In the genomic region with DNA sequence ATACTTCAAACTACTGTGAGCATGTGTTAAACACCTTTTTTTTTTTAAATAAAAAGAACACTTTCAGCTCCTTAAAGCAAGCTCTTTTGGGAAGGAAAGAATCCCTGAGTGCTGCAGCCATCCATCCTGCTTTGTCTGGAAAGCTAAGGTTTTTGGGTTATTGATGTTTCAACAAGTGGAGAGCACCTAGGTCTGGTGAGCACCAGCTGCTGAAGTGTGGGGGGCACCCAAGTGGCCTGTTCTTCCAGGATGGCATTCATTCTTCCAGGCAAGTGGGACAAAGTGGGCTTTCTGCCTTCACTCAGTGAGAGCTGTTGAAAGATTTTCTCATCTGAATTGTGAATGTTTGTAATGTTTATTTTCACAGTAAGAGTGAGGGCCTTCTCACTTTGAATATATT, we compare ENCODE assay signal across 1 cellular context.
TF ChIP-seq lines count a peak whose summit lies in the region.

No MANE protein-coding gene starts in this region.

TF ChIP-seq in WTC11, 78 proteins besides CTCF, POLR2A, EP300 and RAD21 (continued from another document):
- TF ChIP-seq, protein P1, sequence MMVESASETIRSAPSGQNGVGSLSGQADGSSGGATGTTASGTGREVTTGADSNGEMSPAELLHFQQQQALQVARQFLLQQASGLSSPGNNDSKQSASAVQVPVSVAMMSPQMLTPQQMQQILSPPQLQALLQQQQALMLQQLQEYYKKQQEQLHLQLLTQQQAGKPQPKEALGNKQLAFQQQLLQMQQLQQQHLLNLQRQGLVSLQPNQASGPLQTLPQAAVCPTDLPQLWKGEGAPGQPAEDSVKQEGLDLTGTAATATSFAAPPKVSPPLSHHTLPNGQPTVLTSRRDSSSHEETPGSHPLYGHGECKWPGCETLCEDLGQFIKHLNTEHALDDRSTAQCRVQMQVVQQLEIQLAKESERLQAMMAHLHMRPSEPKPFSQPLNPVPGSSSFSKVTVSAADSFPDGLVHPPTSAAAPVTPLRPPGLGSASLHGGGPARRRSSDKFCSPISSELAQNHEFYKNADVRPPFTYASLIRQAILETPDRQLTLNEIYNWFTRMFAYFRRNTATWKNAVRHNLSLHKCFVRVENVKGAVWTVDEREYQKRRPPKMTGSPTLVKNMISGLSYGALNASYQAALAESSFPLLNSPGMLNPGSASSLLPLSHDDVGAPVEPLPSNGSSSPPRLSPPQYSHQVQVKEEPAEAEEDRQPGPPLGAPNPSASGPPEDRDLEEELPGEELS (CRISPR knock-in tag; IDR thresholded peaks at IDR 0.05): no peak
- TF ChIP-seq, protein P2, sequence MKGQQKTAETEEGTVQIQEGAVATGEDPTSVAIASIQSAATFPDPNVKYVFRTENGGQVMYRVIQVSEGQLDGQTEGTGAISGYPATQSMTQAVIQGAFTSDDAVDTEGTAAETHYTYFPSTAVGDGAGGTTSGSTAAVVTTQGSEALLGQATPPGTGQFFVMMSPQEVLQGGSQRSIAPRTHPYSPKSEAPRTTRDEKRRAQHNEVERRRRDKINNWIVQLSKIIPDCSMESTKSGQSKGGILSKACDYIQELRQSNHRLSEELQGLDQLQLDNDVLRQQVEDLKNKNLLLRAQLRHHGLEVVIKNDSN (CRISPR knock-in tag; IDR thresholded peaks at IDR 0.05): no peak
- TF ChIP-seq, protein P3, sequence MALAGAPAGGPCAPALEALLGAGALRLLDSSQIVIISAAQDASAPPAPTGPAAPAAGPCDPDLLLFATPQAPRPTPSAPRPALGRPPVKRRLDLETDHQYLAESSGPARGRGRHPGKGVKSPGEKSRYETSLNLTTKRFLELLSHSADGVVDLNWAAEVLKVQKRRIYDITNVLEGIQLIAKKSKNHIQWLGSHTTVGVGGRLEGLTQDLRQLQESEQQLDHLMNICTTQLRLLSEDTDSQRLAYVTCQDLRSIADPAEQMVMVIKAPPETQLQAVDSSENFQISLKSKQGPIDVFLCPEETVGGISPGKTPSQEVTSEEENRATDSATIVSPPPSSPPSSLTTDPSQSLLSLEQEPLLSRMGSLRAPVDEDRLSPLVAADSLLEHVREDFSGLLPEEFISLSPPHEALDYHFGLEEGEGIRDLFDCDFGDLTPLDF (CRISPR knock-in tag; IDR thresholded peaks at IDR 0.05): no peak
- TF ChIP-seq ZNF416 (CRISPR knock-in tag; IDR thresholded peaks at IDR 0.05): no peak
- TF ChIP-seq NFATC4 (CRISPR knock-in tag; IDR thresholded peaks at IDR 0.05): no peak
- no peak for TF ChIP-seq MXD4 (CRISPR knock-in tag; IDR thresholded peaks at IDR 0.05; ENCODE audit: borderline replicate concordance)
- TF ChIP-seq, protein P4, sequence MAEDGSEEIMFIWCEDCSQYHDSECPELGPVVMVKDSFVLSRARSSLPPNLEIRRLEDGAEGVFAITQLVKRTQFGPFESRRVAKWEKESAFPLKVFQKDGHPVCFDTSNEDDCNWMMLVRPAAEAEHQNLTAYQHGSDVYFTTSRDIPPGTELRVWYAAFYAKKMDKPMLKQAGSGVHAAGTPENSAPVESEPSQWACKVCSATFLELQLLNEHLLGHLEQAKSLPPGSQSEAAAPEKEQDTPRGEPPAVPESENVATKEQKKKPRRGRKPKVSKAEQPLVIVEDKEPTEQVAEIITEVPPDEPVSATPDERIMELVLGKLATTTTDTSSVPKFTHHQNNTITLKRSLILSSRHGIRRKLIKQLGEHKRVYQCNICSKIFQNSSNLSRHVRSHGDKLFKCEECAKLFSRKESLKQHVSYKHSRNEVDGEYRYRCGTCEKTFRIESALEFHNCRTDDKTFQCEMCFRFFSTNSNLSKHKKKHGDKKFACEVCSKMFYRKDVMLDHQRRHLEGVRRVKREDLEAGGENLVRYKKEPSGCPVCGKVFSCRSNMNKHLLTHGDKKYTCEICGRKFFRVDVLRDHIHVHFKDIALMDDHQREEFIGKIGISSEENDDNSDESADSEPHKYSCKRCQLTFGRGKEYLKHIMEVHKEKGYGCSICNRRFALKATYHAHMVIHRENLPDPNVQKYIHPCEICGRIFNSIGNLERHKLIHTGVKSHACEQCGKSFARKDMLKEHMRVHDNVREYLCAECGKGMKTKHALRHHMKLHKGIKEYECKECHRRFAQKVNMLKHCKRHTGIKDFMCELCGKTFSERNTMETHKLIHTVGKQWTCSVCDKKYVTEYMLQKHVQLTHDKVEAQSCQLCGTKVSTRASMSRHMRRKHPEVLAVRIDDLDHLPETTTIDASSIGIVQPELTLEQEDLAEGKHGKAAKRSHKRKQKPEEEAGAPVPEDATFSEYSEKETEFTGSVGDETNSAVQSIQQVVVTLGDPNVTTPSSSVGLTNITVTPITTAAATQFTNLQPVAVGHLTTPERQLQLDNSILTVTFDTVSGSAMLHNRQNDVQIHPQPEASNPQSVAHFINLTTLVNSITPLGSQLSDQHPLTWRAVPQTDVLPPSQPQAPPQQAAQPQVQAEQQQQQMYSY (CRISPR knock-in tag; IDR thresholded peaks at IDR 0.05): no peak
- TF ChIP-seq, protein P5, sequence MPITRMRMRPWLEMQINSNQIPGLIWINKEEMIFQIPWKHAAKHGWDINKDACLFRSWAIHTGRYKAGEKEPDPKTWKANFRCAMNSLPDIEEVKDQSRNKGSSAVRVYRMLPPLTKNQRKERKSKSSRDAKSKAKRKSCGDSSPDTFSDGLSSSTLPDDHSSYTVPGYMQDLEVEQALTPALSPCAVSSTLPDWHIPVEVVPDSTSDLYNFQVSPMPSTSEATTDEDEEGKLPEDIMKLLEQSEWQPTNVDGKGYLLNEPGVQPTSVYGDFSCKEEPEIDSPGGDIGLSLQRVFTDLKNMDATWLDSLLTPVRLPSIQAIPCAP (CRISPR knock-in tag; IDR thresholded peaks at IDR 0.05): no peak
- TF ChIP-seq, protein P6, sequence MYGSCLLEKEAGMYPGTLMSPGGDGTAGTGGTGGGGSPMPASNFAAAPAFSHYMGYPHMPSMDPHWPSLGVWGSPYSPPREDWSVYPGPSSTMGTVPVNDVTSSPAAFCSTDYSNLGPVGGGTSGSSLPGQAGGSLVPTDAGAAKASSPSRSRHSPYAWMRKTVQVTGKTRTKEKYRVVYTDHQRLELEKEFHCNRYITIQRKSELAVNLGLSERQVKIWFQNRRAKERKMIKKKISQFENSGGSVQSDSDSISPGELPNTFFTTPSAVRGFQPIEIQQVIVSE (CRISPR knock-in tag; IDR thresholded peaks at IDR 0.05; ENCODE audit: borderline replicate concordance): no peak
- TF ChIP-seq CREM (CRISPR knock-in tag; IDR thresholded peaks at IDR 0.05): no peak
- TF ChIP-seq, protein P7, sequence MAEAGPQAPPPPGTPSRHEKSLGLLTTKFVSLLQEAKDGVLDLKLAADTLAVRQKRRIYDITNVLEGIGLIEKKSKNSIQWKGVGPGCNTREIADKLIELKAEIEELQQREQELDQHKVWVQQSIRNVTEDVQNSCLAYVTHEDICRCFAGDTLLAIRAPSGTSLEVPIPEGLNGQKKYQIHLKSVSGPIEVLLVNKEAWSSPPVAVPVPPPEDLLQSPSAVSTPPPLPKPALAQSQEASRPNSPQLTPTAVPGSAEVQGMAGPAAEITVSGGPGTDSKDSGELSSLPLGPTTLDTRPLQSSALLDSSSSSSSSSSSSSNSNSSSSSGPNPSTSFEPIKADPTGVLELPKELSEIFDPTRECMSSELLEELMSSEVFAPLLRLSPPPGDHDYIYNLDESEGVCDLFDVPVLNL (CRISPR knock-in tag; IDR thresholded peaks at IDR 0.05; ENCODE audit: borderline replicate concordance, low read depth): no peak
- no peak for TF ChIP-seq CBFB (CRISPR knock-in tag; IDR thresholded peaks at IDR 0.05; ENCODE audit: low read depth)
- TF ChIP-seq, protein P8, sequence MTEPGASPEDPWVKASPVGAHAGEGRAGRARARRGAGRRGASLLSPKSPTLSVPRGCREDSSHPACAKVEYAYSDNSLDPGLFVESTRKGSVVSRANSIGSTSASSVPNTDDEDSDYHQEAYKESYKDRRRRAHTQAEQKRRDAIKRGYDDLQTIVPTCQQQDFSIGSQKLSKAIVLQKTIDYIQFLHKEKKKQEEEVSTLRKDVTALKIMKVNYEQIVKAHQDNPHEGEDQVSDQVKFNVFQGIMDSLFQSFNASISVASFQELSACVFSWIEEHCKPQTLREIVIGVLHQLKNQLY (CRISPR knock-in tag; IDR thresholded peaks at IDR 0.05): no peak
- TF ChIP-seq RELA (CRISPR knock-in tag; IDR thresholded peaks at IDR 0.05; ENCODE audit: borderline replicate concordance): no peak
- no peak for TF ChIP-seq ZNF232 (CRISPR knock-in tag; IDR thresholded peaks at IDR 0.05)
- TF ChIP-seq, protein P9, sequence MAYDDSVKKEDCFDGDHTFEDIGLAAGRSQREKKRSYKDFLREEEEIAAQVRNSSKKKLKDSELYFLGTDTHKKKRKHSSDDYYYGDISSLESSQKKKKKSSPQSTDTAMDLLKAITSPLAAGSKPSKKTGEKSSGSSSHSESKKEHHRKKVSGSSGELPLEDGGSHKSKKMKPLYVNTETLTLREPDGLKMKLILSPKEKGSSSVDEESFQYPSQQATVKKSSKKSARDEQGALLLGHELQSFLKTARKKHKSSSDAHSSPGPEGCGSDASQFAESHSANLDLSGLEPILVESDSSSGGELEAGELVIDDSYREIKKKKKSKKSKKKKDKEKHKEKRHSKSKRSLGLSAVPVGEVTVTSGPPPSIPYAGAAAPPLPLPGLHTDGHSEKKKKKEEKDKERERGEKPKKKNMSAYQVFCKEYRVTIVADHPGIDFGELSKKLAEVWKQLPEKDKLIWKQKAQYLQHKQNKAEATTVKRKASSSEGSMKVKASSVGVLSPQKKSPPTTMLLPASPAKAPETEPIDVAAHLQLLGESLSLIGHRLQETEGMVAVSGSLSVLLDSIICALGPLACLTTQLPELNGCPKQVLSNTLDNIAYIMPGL (CRISPR knock-in tag; IDR thresholded peaks at IDR 0.05): no peak
- TF ChIP-seq IRF2 (CRISPR knock-in tag; IDR thresholded peaks at IDR 0.05; ENCODE audit: borderline replicate concordance, low read depth): no peak
- no peak for TF ChIP-seq ELF4 (CRISPR knock-in tag; IDR thresholded peaks at IDR 0.05; ENCODE audit: low read depth)
- no peak for TF ChIP-seq ZNF219 (CRISPR knock-in tag; IDR thresholded peaks at IDR 0.05; ENCODE audit: borderline replicate concordance)
